ENCODE assay signal across 26 cellular contexts in genomic region chr4:112247021-112247420, GRCh38.
"Had no signal": no experiment of that assay in that cellular context is flagged by ENCODE, and none has a peak within 500 bp of the region (broad histone marks: within the 10 kb centered on the region; RNA-seq: fewer than 3 reads in every experiment).

No MANE protein-coding gene starts in this region.

- H3K4me3 ChIP-seq: dorsolateral prefrontal cortex, gastroesophageal sphincter, heart left ventricle, lung, neural progenitor cell, smooth muscle cell, stomach, testis, tibial artery had no signal

- H3K79me2 ChIP-seq: parathyroid adenoma had no signal

- ATAC-seq: esophagus mucosa; foreskin keratinocyte; gastroesophageal sphincter; heart left ventricle; left lobe of liver; naive thymus-derived CD4-positive, alpha-beta T cell; sciatic nerve had no signal

- H3K9ac ChIP-seq: neural progenitor cell, parathyroid adenoma had no signal

- DNase-seq: dorsolateral prefrontal cortex; effector CD4-positive, alpha-beta T cell; foreskin keratinocyte; heart left ventricle; hippocampal formation; kidney; mesenchymal stem cell; naive thymus-derived CD4-positive, alpha-beta T cell; stimulated activated CD4-positive, alpha-beta T cell treated with anti-CD3 and anti-CD28 coated beads, Interleukin-12 subunit alpha, Interleukin-12 subunit beta, amount 100 ng/mL, for 4 hours; stimulated activated CD4-positive, alpha-beta T cell treated with anti-CD3 and anti-CD28 coated beads, Interleukin-1b, Interleukin-23, amount 100 ng/mL, for 48 hours; stimulated activated CD4-positive, alpha-beta T cell treated with anti-CD3 and anti-CD28 coated beads, Interleukin-4, amount 100 ng/mL, for 1 hour; stimulated activated CD8-positive, alpha-beta memory T cell treated with anti-CD3 and anti-CD28 coated beads, Interleukin-4, amount 100 ng/mL, for 48 hours; stimulated activated naive CD4-positive, alpha-beta T cell treated with Interleukin-2 at 50 U/mL for 16 hours; stomach; testis; tibial artery had no signal

- FAIRE-seq: colon, kidney had no signal

- H2AFZ ChIP-seq: neural progenitor cell, parathyroid adenoma had no signal

- H3K36me3 ChIP-seq: heart left ventricle, stomach, tibial artery had no signal

- H3K4me2 ChIP-seq: neural progenitor cell, smooth muscle cell had no signal

- H3K9me3 ChIP-seq: gastroesophageal sphincter, heart left ventricle, stomach, testis, tibial artery had no signal

- H3K27me3 ChIP-seq: dorsolateral prefrontal cortex, foreskin keratinocyte, gastroesophageal sphincter, heart left ventricle, neural progenitor cell, stomach, testis, tibial artery had no signal

- H3K27ac ChIP-seq: dorsolateral prefrontal cortex, epithelial cell of prostate, foreskin keratinocyte, gastroesophageal sphincter, heart left ventricle, neural progenitor cell, parathyroid adenoma, stomach, testis, tibial artery had no signal

- H3K4me1 ChIP-seq: foreskin keratinocyte, testis, tibial artery had no signal
